In the genomic region with DNA sequence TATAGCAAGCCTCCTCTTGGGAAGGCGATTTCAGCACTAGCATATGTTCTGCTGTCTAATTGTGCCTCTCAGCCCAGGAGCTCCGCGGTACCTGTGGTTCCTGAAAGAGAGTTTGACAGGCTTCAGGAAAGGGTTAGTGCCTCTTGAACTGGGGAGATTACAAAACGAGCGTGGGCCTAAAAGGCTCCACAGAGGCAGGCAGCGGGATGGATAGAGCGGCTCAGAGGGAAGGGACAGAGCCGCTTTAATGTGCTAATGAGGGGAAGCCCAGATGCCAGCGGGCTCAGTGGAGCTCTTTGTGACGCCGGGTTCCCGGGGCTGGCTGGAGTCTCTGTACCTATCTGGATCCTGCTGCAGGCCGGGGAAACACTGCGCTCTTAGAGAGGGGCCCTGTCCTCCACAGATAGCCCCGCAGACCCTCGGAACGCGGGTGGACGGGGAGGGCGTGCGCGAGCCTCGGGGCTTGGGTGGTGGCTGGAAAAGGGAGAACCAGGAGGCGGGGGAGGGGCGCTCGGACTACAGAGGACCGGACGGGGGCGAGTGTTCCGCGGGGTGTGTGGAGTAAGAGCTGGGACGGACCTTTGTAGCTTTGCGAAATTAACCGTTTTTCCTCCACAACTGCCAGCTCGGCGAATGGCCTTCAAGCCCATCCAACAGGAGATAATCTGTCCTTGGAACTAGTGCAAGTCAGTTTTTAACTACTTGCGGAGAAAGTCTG, we compare ENCODE assay signal across 1 cellular context.
TF ChIP-seq lines count a peak whose summit lies in the region.

No MANE protein-coding gene starts in this region.

TF ChIP-seq in GM23338, 12 proteins besides CTCF, POLR2A, EP300 and RAD21 (continued from another document):
- TF ChIP-seq, protein P1, sequence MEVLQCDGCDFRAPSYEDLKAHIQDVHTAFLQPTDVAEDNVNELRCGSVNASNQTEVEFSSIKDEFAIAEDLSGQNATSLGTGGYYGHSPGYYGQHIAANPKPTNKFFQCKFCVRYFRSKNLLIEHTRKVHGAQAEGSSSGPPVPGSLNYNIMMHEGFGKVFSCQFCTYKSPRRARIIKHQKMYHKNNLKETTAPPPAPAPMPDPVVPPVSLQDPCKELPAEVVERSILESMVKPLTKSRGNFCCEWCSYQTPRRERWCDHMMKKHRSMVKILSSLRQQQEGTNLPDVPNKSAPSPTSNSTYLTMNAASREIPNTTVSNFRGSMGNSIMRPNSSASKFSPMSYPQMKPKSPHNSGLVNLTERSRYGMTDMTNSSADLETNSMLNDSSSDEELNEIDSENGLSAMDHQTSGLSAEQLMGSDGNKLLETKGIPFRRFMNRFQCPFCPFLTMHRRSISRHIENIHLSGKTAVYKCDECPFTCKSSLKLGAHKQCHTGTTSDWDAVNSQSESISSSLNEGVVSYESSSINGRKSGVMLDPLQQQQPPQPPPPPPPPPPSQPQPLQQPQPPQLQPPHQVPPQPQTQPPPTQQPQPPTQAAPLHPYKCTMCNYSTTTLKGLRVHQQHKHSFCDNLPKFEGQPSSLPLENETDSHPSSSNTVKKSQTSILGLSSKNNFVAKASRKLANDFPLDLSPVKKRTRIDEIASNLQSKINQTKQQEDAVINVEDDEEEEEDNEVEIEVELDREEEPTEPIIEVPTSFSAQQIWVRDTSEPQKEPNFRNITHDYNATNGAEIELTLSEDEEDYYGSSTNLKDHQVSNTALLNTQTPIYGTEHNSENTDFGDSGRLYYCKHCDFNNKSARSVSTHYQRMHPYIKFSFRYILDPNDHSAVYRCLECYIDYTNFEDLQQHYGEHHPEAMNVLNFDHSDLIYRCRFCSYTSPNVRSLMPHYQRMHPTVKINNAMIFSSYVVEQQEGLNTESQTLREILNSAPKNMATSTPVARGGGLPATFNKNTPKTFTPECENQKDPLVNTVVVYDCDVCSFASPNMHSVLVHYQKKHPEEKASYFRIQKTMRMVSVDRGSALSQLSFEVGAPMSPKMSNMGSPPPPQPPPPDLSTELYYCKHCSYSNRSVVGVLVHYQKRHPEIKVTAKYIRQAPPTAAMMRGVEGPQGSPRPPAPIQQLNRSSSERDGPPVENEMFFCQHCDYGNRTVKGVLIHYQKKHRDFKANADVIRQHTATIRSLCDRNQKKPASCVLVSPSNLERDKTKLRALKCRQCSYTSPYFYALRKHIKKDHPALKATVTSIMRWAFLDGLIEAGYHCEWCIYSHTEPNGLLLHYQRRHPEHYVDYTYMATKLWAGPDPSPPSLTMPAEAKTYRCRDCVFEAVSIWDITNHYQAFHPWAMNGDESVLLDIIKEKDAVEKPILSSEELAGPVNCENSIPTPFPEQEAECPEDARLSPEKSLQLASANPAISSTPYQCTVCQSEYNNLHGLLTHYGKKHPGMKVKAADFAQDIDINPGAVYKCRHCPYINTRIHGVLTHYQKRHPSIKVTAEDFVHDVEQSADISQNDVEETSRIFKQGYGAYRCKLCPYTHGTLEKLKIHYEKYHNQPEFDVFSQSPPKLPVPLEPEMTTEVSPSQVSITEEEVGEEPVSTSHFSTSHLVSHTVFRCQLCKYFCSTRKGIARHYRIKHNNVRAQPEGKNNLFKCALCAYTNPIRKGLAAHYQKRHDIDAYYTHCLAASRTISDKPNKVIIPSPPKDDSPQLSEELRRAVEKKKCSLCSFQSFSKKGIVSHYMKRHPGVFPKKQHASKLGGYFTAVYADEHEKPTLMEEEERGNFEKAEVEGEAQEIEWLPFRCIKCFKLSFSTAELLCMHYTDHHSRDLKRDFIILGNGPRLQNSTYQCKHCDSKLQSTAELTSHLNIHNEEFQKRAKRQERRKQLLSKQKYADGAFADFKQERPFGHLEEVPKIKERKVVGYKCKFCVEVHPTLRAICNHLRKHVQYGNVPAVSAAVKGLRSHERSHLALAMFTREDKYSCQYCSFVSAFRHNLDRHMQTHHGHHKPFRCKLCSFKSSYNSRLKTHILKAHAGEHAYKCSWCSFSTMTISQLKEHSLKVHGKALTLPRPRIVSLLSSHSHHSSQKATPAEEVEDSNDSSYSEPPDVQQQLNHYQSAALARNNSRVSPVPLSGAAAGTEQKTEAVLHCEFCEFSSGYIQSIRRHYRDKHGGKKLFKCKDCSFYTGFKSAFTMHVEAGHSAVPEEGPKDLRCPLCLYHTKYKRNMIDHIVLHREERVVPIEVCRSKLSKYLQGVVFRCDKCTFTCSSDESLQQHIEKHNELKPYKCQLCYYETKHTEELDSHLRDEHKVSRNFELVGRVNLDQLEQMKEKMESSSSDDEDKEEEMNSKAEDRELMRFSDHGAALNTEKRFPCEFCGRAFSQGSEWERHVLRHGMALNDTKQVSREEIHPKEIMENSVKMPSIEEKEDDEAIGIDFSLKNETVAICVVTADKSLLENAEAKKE (CRISPR knock-in tag; IDR thresholded peaks at IDR 0.05): no peak
- TF ChIP-seq CREB1 (CRISPR knock-in tag; IDR thresholded peaks at IDR 0.05; ENCODE audit: low read depth): no peak; the same call in 1 of the 2 replicates
- no peak for TF ChIP-seq ETS1 (IDR thresholded peaks at IDR 0.05)
- TF ChIP-seq ZNF331 (CRISPR knock-in tag; IDR thresholded peaks at IDR 0.05; ENCODE audit: low read depth): no peak
- TF ChIP-seq, protein P2, sequence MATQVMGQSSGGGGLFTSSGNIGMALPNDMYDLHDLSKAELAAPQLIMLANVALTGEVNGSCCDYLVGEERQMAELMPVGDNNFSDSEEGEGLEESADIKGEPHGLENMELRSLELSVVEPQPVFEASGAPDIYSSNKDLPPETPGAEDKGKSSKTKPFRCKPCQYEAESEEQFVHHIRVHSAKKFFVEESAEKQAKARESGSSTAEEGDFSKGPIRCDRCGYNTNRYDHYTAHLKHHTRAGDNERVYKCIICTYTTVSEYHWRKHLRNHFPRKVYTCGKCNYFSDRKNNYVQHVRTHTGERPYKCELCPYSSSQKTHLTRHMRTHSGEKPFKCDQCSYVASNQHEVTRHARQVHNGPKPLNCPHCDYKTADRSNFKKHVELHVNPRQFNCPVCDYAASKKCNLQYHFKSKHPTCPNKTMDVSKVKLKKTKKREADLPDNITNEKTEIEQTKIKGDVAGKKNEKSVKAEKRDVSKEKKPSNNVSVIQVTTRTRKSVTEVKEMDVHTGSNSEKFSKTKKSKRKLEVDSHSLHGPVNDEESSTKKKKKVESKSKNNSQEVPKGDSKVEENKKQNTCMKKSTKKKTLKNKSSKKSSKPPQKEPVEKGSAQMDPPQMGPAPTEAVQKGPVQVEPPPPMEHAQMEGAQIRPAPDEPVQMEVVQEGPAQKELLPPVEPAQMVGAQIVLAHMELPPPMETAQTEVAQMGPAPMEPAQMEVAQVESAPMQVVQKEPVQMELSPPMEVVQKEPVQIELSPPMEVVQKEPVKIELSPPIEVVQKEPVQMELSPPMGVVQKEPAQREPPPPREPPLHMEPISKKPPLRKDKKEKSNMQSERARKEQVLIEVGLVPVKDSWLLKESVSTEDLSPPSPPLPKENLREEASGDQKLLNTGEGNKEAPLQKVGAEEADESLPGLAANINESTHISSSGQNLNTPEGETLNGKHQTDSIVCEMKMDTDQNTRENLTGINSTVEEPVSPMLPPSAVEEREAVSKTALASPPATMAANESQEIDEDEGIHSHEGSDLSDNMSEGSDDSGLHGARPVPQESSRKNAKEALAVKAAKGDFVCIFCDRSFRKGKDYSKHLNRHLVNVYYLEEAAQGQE (IDR thresholded peaks at IDR 0.05; ENCODE audit: unreplicated experiment): no peak
- no peak for TF ChIP-seq NANOG (IDR thresholded peaks at IDR 0.05; ENCODE audit: borderline replicate concordance)
- no peak for TF ChIP-seq EZH2phosphoT487 (IDR thresholded peaks at IDR 0.05; ENCODE audit: unreplicated experiment)
- TF ChIP-seq JUNB (IDR thresholded peaks at IDR 0.05; ENCODE audit: unreplicated experiment): no peak
- no peak for TF ChIP-seq ZNF114 (CRISPR knock-in tag; IDR thresholded peaks at IDR 0.05)
